In the genomic region with DNA sequence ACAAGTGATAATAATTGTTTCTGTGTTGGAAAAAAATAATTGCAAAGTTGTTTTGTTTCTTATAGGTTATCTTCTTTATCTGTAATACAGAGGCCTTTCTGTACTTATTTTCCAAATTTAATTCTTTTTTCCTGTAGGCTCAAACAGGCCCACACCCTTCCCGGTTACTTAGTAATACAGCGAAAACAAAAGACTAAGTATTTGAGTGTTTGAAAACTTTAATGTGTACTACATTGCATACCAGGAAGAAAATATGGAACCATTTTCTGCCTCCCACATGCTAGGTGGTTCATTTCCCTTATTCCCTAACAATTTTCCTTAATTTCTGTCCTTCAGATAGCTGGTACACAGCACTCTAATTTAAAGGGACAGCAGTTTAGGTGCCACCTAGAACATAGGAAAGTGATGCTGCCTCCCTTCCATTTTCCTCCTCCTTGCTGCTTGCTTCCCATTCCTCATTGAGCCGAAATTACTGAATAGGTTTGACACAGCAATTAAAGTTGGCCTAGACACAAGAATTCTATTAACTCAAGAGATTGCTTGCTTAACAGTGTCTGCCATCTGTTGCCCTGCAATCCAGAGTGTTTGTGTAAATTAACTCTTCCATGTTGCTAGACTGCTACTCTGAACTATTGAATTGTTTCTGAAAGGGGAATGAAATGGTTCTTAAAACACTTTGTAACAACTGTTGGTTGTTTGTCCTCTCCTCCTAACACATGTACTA, we compare ENCODE assay signal across 11 cellular contexts. TPM values are rescaled to one million over a fixed set of nuclear protein-coding genes. Genes with fewer than 3 reads are reported as not detected.
A peak's percentile ranks its signal among the peaks of the same experiment; 100 is the strongest.
DNase-seq lines count a peak whose midpoint lies in the region; ATAC-seq and TF ChIP-seq lines count a peak whose summit lies in the region.
"Had no signal": no experiment of that assay in that cellular context is flagged by ENCODE, and none has a peak within 500 bp of the region (broad histone marks: within the 10 kb centered on the region; RNA-seq: fewer than 3 reads in every experiment).

No MANE protein-coding gene starts in this region.

- no peaks in the 10 kb centered on the region for H3K9me3 ChIP-seq in fibroblast of lung (ENCODE audit: control insufficient read depth, insufficient read depth, low read depth, low read length)
- H3K9me3 ChIP-seq in psoas muscle = no peaks in the 10 kb centered on the region

- no peak overlapping the region for H3K4me2 ChIP-seq in fibroblast of lung (ENCODE audit: extremely low read depth, insufficient read depth, low read length)
- H3K4me2 ChIP-seq: neural progenitor cell had no signal

- H3K4me3 ChIP-seq in fibroblast of lung (replicated peaks in 1 of 4; ENCODE audit: control extremely low read depth in 1 of 4, insufficient read depth in 1 of 4, low read depth in 3 of 4, low read length in 4 of 4) = no peak overlapping the region
- no peak overlapping the region for H3K4me3 ChIP-seq in psoas muscle
- H3K4me3 ChIP-seq: neural progenitor cell had no signal

- peak overlapping the region; percentile 26 for H3K27ac ChIP-seq in fibroblast of lung (ENCODE audit: insufficient read depth, low read length)
- peak overlapping the region; percentile 60 for H3K27ac ChIP-seq in psoas muscle
- H3K27ac ChIP-seq: neural progenitor cell had no signal

- peaks cover 2% of the 10 kb centered on the region for H3K36me3 ChIP-seq in fibroblast of lung (ENCODE audit: control insufficient read depth, insufficient read depth, low read length)
- H3K36me3 ChIP-seq in psoas muscle (ENCODE audit: insufficient read depth in 1 of 2, low read depth in 1 of 2) = peaks cover 0 to 10% of the 10 kb centered on the region in 2 donors
- H3K36me3 ChIP-seq: neural progenitor cell had no signal

- peaks cover 5% of the 10 kb centered on the region for H3K4me1 ChIP-seq in fibroblast of lung (ENCODE audit: control insufficient read depth, extremely low read depth, insufficient read depth, low read length)
- peaks cover 37% of the 10 kb centered on the region for H3K4me1 ChIP-seq in psoas muscle
- H3K4me1 ChIP-seq: neural progenitor cell had no signal

- WGBS in psoas muscle, 3 donors = 38 to 42% (median 41%) methylated on average over 3 of the region's 3 CpGs

- TF ChIP-seq CTCF in fibroblast of lung (conservative IDR thresholded peaks at IDR 0.05 in 1 of 2, IDR thresholded peaks at IDR 0.05 in 1 of 2; ENCODE audit: low read depth in 1 of 2, low read length in 2 of 2) (no peak), psoas muscle (IDR thresholded peaks at IDR 0.05) (no peak)

- DNase-seq in GM04503 (ENCODE audit: low read depth) (peak; percentile 55), NCI-H524 treated with DMSO at 0.1 percent for 48 hours (lab: John Stamatoyannopoulos, UW) (peak; percentile 50), fibroblast of lung (ENCODE audit: low read depth in 2 of 2) (peak; percentile 71 to 79), psoas muscle (no peak), NAMALWA (ENCODE audit: low spot score) (no peak), NCI-H2029 treated with DMSO at 0.1 percent for 48 hours (lab: John Stamatoyannopoulos, UW) (no peak)
- DNase-seq: endodermal cell, NCI-H187 treated with DMSO at 0.1 percent for 48 hours had no signal

- H3K79me2 ChIP-seq in fibroblast of lung (ENCODE audit: control insufficient read depth, insufficient read depth, low read length) = peaks cover 17% of the 10 kb centered on the region

- peak; percentile 73 to 79 (median 78) for ATAC-seq in psoas muscle
- no peak for ATAC-seq in GM21576 (IDR thresholded peaks at IDR 0.05; ENCODE audit: unreplicated experiment)
- ATAC-seq in HG03045 (IDR thresholded peaks at IDR 0.05; ENCODE audit: unreplicated experiment) = no peak

- H3K9ac ChIP-seq in fibroblast of lung (ENCODE audit: insufficient read depth, low read length) = no peak overlapping the region
- H3K9ac ChIP-seq: neural progenitor cell had no signal

- no peaks in the 10 kb centered on the region for H4K20me1 ChIP-seq in fibroblast of lung (ENCODE audit: control insufficient read depth, extremely low read depth, insufficient read depth, low read length)

- H2AFZ ChIP-seq in fibroblast of lung (ENCODE audit: low read length) = no peak overlapping the region
- H2AFZ ChIP-seq: neural progenitor cell had no signal

- intact Hi-C loops in psoas muscle (cut with DNase I) = no loop called here

- H3K27me3 ChIP-seq in fibroblast of lung (ENCODE audit: control insufficient read depth, insufficient read depth, low read length) (no peaks in the 10 kb centered on the region), psoas muscle (ENCODE audit: insufficient read depth in 3 of 3, low read length in 2 of 3) (no peaks in the 10 kb centered on the region)
- H3K27me3 ChIP-seq: neural progenitor cell had no signal

RNA-seq across cellular contexts. Expression of gene CYB5B, which starts 24.2 kb away (rescaled TPM):
- total RNA-seq in fibroblast of lung = 37.2 and 87.4 TPM in 2 replicates
- 220 and 248 TPM in 2 replicates for polyA plus RNA-seq in fibroblast of lung
- 123 and 144 TPM in 2 replicates for polyA plus RNA-seq in fibroblast of lung (2012)
- polyA minus RNA-seq in fibroblast of lung (ENCODE audit: low replicate concordance) = 115 and 178 TPM in 2 replicates
- total RNA-seq in psoas muscle = 10 to 100 TPM; 50.1 to 68.4 (median 55.0) TPM
- 10 to 100 TPM; 42.1 to 92.8 (median 54.5) TPM for polyA plus RNA-seq in psoas muscle

Comparison
In these comparisons a context has a peak if more than half of its experiments do, and no peak if none do; other contexts are left out.
1. DNase-seq: peak in GM04503 (single experiment), NCI-H524 treated with DMSO at 0.1 percent for 48 hours (single experiment) and fibroblast of lung (2 of 2); none in psoas muscle (0 of 2), NAMALWA (single experiment) and NCI-H2029 treated with DMSO at 0.1 percent for 48 hours (single experiment).
2. ATAC-seq: peak in psoas muscle (4 of 4); none in GM21576 (single experiment) and HG03045 (single experiment).